ENCODE assay signal across 8 cellular contexts in the genomic region with DNA sequence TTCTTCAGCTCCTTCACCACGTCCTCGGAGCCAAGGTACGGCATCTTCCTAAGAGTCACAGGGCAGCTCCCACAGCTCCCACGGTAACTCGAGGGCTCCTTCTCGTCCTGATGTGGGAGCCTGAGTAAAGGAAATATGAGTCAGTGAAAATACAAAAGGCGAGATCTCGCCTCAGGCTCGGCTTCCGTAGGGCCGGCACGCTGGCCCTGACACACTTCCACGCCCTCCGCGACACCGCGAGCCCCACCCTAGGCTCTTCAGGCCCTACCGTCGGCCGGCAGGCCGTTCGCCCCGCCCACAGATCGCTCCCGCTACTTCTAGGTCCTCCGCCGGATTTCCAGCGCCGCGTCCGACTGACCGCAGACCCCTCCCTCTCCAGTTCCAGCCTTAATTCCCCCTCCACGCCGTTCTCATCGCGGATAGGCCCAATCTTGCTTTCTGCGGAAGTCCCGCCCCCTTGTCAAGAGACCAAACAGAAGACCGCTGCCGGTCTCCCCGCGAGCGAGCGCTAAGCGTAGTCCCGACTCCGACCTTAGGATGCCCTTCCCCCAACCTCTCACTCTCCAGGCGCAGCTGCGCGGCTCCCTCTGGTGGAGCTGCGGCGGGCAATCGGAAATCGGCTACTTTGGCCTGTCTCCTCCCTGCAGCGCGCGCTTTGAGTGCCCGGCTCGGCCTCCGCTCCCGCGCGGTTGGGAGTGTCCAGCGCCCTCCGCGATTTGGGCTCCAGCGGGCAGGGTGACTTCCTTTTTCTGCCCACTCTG. TPM values are rescaled to one million over a fixed set of nuclear protein-coding genes. Genes with fewer than 3 reads are reported as not detected.
DNase-seq lines count a peak whose midpoint lies in the region; ATAC-seq and TF ChIP-seq lines count a peak whose summit lies in the region.

AP4B1 (minus strand) TSS at position 126 of the 761 bp plus-strand sequence; CDS start at position 44, 82 bp downstream.
DCLRE1B (plus strand) TSS at position 653 of the 761 bp plus-strand sequence. CDS start 261 bp downstream, outside the sequence.

- peak within 1 kb of the TSS; percentile 94 for H3K4me3 Mint-ChIP-seq in GM23338
- H3K4me3 Mint-ChIP-seq in activated T-helper 1 cell treated with anti-CD3 and anti-CD28 coated beads, Interleukin-12 subunit alpha, Interleukin-12 subunit beta, Interleukin-2, Interleukin-4 antibody, amounts not matched to agents 30 ng/mL and 10 ng/mL and 1 ng/mL, durations not matched to agents 14 hours and 24 hours and 36 hours: peak within 1 kb of the TSS; percentile 99
- peak within 1 kb of the TSS; percentile 92 to 100 (median 99) for H3K4me3 Mint-ChIP-seq in naive thymus-derived CD4-positive, alpha-beta T cell
- peak within 1 kb of the TSS; percentile 93 to 96 for H3K4me3 Mint-ChIP-seq in stimulated activated naive B cell treated with anti-CD40 and anti-IgM and Interleukin-4, amounts not matched to agents 10 μg/mL and 1 μg/mL and 100 μg/mL, for 72 hours

- peaks cover 9% of the 10 kb centered on the region; the same call in 1 of the 2 replicates for H3K4me1 ChIP-seq in GM23338 (ENCODE audit: insufficient read depth)
- peaks cover 15 to 21% of the 10 kb centered on the region in 2 donors for H3K4me1 ChIP-seq in naive thymus-derived CD4-positive, alpha-beta T cell (ENCODE audit: control insufficient read depth in 2 of 2, insufficient read depth in 2 of 2, low read length in 2 of 2)

- CTCF ChIA-PET in naive thymus-derived CD4-positive, alpha-beta T cell (lab: Charles Lee): interaction anchor here (0.8 to 5.4 kb wide), 13 partner anchors 25 to 378 kb away, joined by 3 to 40 read pairs (median 4); partner anchors contain the start of genes HIPK1 and RSBN1

- peak within 1 kb of the TSS; percentile 86 for H3K27ac ChIP-seq in GM23338 (ENCODE audit: low read depth)
- peak within 1 kb of the TSS; percentile 89 for H3K27ac ChIP-seq in naive thymus-derived CD4-positive, alpha-beta T cell (ENCODE audit: low read depth, low read length)

- H3F3A ChIP-seq in GM23338 (replicated peaks; ENCODE audit: low read depth): peaks cover 15% of the 10 kb centered on the region

- POLR2A ChIA-PET in naive thymus-derived CD4-positive, alpha-beta T cell (lab: Charles Lee): interaction anchor here (0.5 to 6.7 kb wide), 16 partner anchors 11 to 146 kb away, joined by 3 to 201 read pairs (median 6); partner anchors contain the start of genes HIPK1 and RSBN1

- H2AFZ ChIP-seq in GM23338: peak within 1 kb of the TSS; percentile 99

- peaks cover 8% of the 10 kb centered on the region for H3K27me3 Mint-ChIP-seq in GM23338 (ENCODE audit: insufficient read depth, low read depth, poor library complexity)
- H3K27me3 Mint-ChIP-seq in activated T-helper 1 cell treated with anti-CD3 and anti-CD28 coated beads, Interleukin-12 subunit alpha, Interleukin-12 subunit beta, Interleukin-2, Interleukin-4 antibody, amounts not matched to agents 30 ng/mL and 10 ng/mL and 1 ng/mL, durations not matched to agents 14 hours and 24 hours and 36 hours (ENCODE audit: insufficient read depth): no peaks in the 10 kb centered on the region
- peaks cover 0 to 4% (median 0%) of the 10 kb centered on the region in 5 donors for H3K27me3 Mint-ChIP-seq in naive thymus-derived CD4-positive, alpha-beta T cell
- H3K27me3 Mint-ChIP-seq in stimulated activated naive B cell treated with anti-CD40 and anti-IgM and Interleukin-4, amounts not matched to agents 10 μg/mL and 1 μg/mL and 100 μg/mL, for 72 hours: no peaks in the 10 kb centered on the region

- H3K9me2 ChIP-seq in GM23338 (ENCODE audit: insufficient read depth): no peaks in the 10 kb centered on the region

- no peaks in the 10 kb centered on the region for H3K9me3 Mint-ChIP-seq in GM23338
- no peaks in the 10 kb centered on the region for H3K9me3 Mint-ChIP-seq in activated T-helper 1 cell treated with anti-CD3 and anti-CD28 coated beads, Interleukin-12 subunit alpha, Interleukin-12 subunit beta, Interleukin-2, Interleukin-4 antibody, amounts not matched to agents 30 ng/mL and 10 ng/mL and 1 ng/mL, durations not matched to agents 14 hours and 24 hours and 36 hours
- no peaks in the 10 kb centered on the region for H3K9me3 Mint-ChIP-seq in naive thymus-derived CD4-positive, alpha-beta T cell
- no peaks in the 10 kb centered on the region for H3K9me3 Mint-ChIP-seq in stimulated activated naive B cell treated with anti-CD40 and anti-IgM and Interleukin-4, amounts not matched to agents 10 μg/mL and 1 μg/mL and 100 μg/mL, for 72 hours

- no peaks in the 10 kb centered on the region for H3K27me3 ChIP-seq in GM23338 (ENCODE audit: insufficient read depth)
- no peaks in the 10 kb centered on the region for H3K27me3 ChIP-seq in naive thymus-derived CD4-positive, alpha-beta T cell (ENCODE audit: control insufficient read depth in 2 of 2, insufficient read depth in 2 of 2, low read length in 2 of 2)

- peak; percentile 94 for ATAC-seq in GM23338
- ATAC-seq in naive thymus-derived CD4-positive, alpha-beta T cell: peak; percentile 96
- ATAC-seq in stimulated activated naive B cell treated with anti-CD40 and anti-IgM and Interleukin-4, amounts not matched to agents 10 μg/mL and 1 μg/mL and 100 μg/mL, for 72 hours (replicated peaks): peak; percentile 91 to 94

- intact Hi-C loops in activated T-helper 1 cell treated with anti-CD3 and anti-CD28 coated beads, Interleukin-12 subunit alpha, Interleukin-12 subunit beta, Interleukin-2, Interleukin-4 antibody, amounts not matched to agents 30 ng/mL and 10 ng/mL and 1 ng/mL, durations not matched to agents 14 hours and 24 hours and 36 hours (cut with micrococcal nuclease): loop anchor here (1.0 to 10.0 kb wide), 10 partner anchors 24 to 950 kb away; partner anchors contain the start of genes HIPK1, MAGI3, NRAS and PHTF1
- intact Hi-C loops in naive thymus-derived CD4-positive, alpha-beta T cell (cut with micrococcal nuclease): loop anchor here (1.0 to 10.0 kb wide), 16 partner anchors 24 to 1190 kb away; partner anchors contain the start of genes HIPK1 (in 2 of the 2), PTPN22 (in 2 of the 2), BCAS2 (in 1 of the 2) and LRIG2 (in 1 of the 2)

- DNase-seq in EL (peak; percentile 100), GM23338 (ENCODE audit: low spot score) (peak; percentile 100), LHCN-M2 (ENCODE audit: low read depth) (peak; percentile 100), RPMI7951 (ENCODE audit: low read depth) (peak; percentile 100), fibroblast of gingiva (ENCODE audit: low read depth) (peak; percentile 100)
- DNase-seq in activated T-helper 1 cell treated with anti-CD3 and anti-CD28 coated beads, Interleukin-12 subunit alpha, Interleukin-12 subunit beta, Interleukin-2, Interleukin-4 antibody, amounts not matched to agents 30 ng/mL and 10 ng/mL and 1 ng/mL, durations not matched to agents 14 hours and 24 hours and 36 hours (ENCODE audit: low spot score): peak; percentile 98
- peak; percentile 88 to 98 (median 97) for DNase-seq in naive thymus-derived CD4-positive, alpha-beta T cell
- peak; percentile 99 for DNase-seq in stimulated activated naive B cell treated with anti-CD40 and anti-IgM and Interleukin-4, amounts not matched to agents 10 μg/mL and 1 μg/mL and 100 μg/mL, for 72 hours

- H3K27ac Mint-ChIP-seq in GM23338: peak within 1 kb of the TSS; percentile 95
- peak within 1 kb of the TSS; percentile 95 for H3K27ac Mint-ChIP-seq in activated T-helper 1 cell treated with anti-CD3 and anti-CD28 coated beads, Interleukin-12 subunit alpha, Interleukin-12 subunit beta, Interleukin-2, Interleukin-4 antibody, amounts not matched to agents 30 ng/mL and 10 ng/mL and 1 ng/mL, durations not matched to agents 14 hours and 24 hours and 36 hours
- peak within 1 kb of the TSS; percentile 96 to 100 (median 99) for H3K27ac Mint-ChIP-seq in naive thymus-derived CD4-positive, alpha-beta T cell
- H3K27ac Mint-ChIP-seq in stimulated activated naive B cell treated with anti-CD40 and anti-IgM and Interleukin-4, amounts not matched to agents 10 μg/mL and 1 μg/mL and 100 μg/mL, for 72 hours: peak within 1 kb of the TSS; percentile 93

- TF ChIP-seq CTCF in GM23338 (conservative IDR thresholded peaks at IDR 0.05; ENCODE audit: low read depth in 2 of 2): peak; percentile 10 to 64; a peak in 2 of 4 replicates

- peaks cover 9% of the 10 kb centered on the region; the same call in 1 of the 2 replicates for H3K36me3 ChIP-seq in GM23338 (ENCODE audit: insufficient read depth)
- H3K36me3 ChIP-seq in naive thymus-derived CD4-positive, alpha-beta T cell (ENCODE audit: control insufficient read depth in 2 of 3, insufficient read depth in 3 of 3, low read length in 3 of 3): peaks cover 3 to 37% (median 4%) of the 10 kb centered on the region in 3 experiments

- H3K79me2 ChIP-seq in GM23338 (replicated peaks; ENCODE audit: insufficient read depth): peaks cover 9% of the 10 kb centered on the region; the same call in 1 of the 2 replicates

- peak within 1 kb of the TSS; percentile 89 for H3K4me2 ChIP-seq in GM23338

- no peaks in the 10 kb centered on the region; the same call in 1 of the 2 replicates for H4K20me1 ChIP-seq in GM23338 (replicated peaks; ENCODE audit: insufficient read depth)

- H3K9me3 ChIP-seq in naive thymus-derived CD4-positive, alpha-beta T cell (ENCODE audit: control insufficient read depth in 2 of 3, low read length in 3 of 3): no peaks in the 10 kb centered on the region

- peaks cover 13% of the 10 kb centered on the region for H3K36me3 Mint-ChIP-seq in GM23338 (ENCODE audit: low read depth)
- H3K36me3 Mint-ChIP-seq in activated T-helper 1 cell treated with anti-CD3 and anti-CD28 coated beads, Interleukin-12 subunit alpha, Interleukin-12 subunit beta, Interleukin-2, Interleukin-4 antibody, amounts not matched to agents 30 ng/mL and 10 ng/mL and 1 ng/mL, durations not matched to agents 14 hours and 24 hours and 36 hours (ENCODE audit: low read depth): peaks cover 42% of the 10 kb centered on the region
- peaks cover 8 to 40% (median 14%) of the 10 kb centered on the region in 5 donors for H3K36me3 Mint-ChIP-seq in naive thymus-derived CD4-positive, alpha-beta T cell
- H3K36me3 Mint-ChIP-seq in stimulated activated naive B cell treated with anti-CD40 and anti-IgM and Interleukin-4, amounts not matched to agents 10 μg/mL and 1 μg/mL and 100 μg/mL, for 72 hours: peaks cover 28 to 35% of the 10 kb centered on the region in 2 donors

- peaks cover 8% of the 10 kb centered on the region for H3K4me1 Mint-ChIP-seq in GM23338
- peaks cover 58% of the 10 kb centered on the region for H3K4me1 Mint-ChIP-seq in activated T-helper 1 cell treated with anti-CD3 and anti-CD28 coated beads, Interleukin-12 subunit alpha, Interleukin-12 subunit beta, Interleukin-2, Interleukin-4 antibody, amounts not matched to agents 30 ng/mL and 10 ng/mL and 1 ng/mL, durations not matched to agents 14 hours and 24 hours and 36 hours (ENCODE audit: low read depth)
- peaks cover 36 to 62% (median 54%) of the 10 kb centered on the region in 7 donors for H3K4me1 Mint-ChIP-seq in naive thymus-derived CD4-positive, alpha-beta T cell
- H3K4me1 Mint-ChIP-seq in stimulated activated naive B cell treated with anti-CD40 and anti-IgM and Interleukin-4, amounts not matched to agents 10 μg/mL and 1 μg/mL and 100 μg/mL, for 72 hours: peaks cover 22 to 36% of the 10 kb centered on the region in 2 donors

- peak within 1 kb of the TSS; percentile 85 for H3K4me3 ChIP-seq in GM23338
- peak within 1 kb of the TSS; percentile 82 for H3K4me3 ChIP-seq in naive thymus-derived CD4-positive, alpha-beta T cell (ENCODE audit: low read length)

RNA-seq across cellular contexts. Expression of gene AP4B1, which starts in this region (rescaled TPM):
- total RNA-seq in GM23338 (2014; rRNA removed; shearing (Covaris generic)): 12.7 and 13.4 TPM in 2 replicates
- polyA plus RNA-seq in GM23338 (2016; fragmentation: Nextera tagmentation; extraction: Ambion mirVana): 4.4 and 7.5 TPM in 2 replicates
- 20.3 and 20.4 TPM in 2 replicates for total RNA-seq in LHCN-M2 (2014; rRNA removed)
- 11.0 TPM for polyA plus RNA-seq in LHCN-M2 (2012)
- total RNA-seq in RPMI7951 (2014; rRNA removed; shearing (Covaris generic)): 16.9 and 20.3 TPM in 2 replicates
- 36.3 and 40.9 TPM in 2 replicates for total RNA-seq in activated T-helper 1 cell treated with anti-CD3 and anti-CD28 coated beads, Interleukin-12 subunit alpha, Interleukin-12 subunit beta, Interleukin-2, Interleukin-4 antibody, amounts not matched to agents 30 ng/mL and 10 ng/mL and 1 ng/mL, durations not matched to agents 14 hours and 24 hours and 36 hours
- 10 to 100 TPM; 50.8 to 75.4 (median 65.0) TPM for total RNA-seq in naive thymus-derived CD4-positive, alpha-beta T cell
- 10 to 100 TPM; 13.7 to 15.6 TPM for polyA plus RNA-seq in naive thymus-derived CD4-positive, alpha-beta T cell

RNA-seq across cellular contexts. Expression of gene DCLRE1B, which starts in this region (rescaled TPM):
- total RNA-seq in GM23338 (2014; rRNA removed; shearing (Covaris generic)): 8.7 and 9.7 TPM in 2 replicates
- polyA plus RNA-seq in GM23338 (2016; fragmentation: Nextera tagmentation; extraction: Ambion mirVana): 6.3 and 6.9 TPM in 2 replicates
- 16.0 and 18.4 TPM in 2 replicates for total RNA-seq in LHCN-M2 (2014; rRNA removed)
- 9.2 TPM for polyA plus RNA-seq in LHCN-M2 (2012)
- total RNA-seq in RPMI7951 (2014; rRNA removed; shearing (Covaris generic)): 15.7 and 21.5 TPM in 2 replicates
- total RNA-seq in activated T-helper 1 cell treated with anti-CD3 and anti-CD28 coated beads, Interleukin-12 subunit alpha, Interleukin-12 subunit beta, Interleukin-2, Interleukin-4 antibody, amounts not matched to agents 30 ng/mL and 10 ng/mL and 1 ng/mL, durations not matched to agents 14 hours and 24 hours and 36 hours: 20.9 and 21.2 TPM in 2 replicates
- 10 to 100 TPM in 1 of 5 experiments, 1 to 10 TPM in 4; 4.1 to 13.6 (median 6.9) TPM for total RNA-seq in naive thymus-derived CD4-positive, alpha-beta T cell
- 1 to 10 TPM; 3.7 to 6.8 TPM for polyA plus RNA-seq in naive thymus-derived CD4-positive, alpha-beta T cell

Comparison
In these comparisons a context has a peak if more than half of its experiments do, and no peak if none do; other contexts are left out.
1. Peak in every context shown above with its lines: DNase-seq, ATAC-seq, H3K4me3 ChIP-seq and H3K27ac ChIP-seq.